Comparison of ENCODE assay signal across 8 cellular contexts in genomic region chr18:57959278-57959677, GRCh38.
DNase-seq lines count a peak whose midpoint lies in the region; ATAC-seq and TF ChIP-seq lines count a peak whose summit lies in the region.

No MANE protein-coding gene starts in this region.

- CTCF ChIA-PET in CD8-positive, alpha-beta T cell (lab: Charles Lee): interaction anchor here (1.2 kb wide), 1 partner anchor 77 kb away, joined by 3 read pairs; no protein-coding TSS in a partner anchor
- CTCF ChIA-PET in MCF 10A (lab: Yijun Ruan, JAX): interaction anchor here (0.6 to 2.4 kb wide), 20 partner anchors 11 to 266 kb away, joined by 3 to 11 read pairs (median 4); partner anchors contain the start of gene NEDD4L

- intact Hi-C loops in CD8-positive, alpha-beta T cell (cut with DNase I, micrococcal nuclease): loop anchor here in 1 of 2 experiments (1.0 kb wide), 1 partner anchor 163 kb away; no protein-coding TSS in a partner anchor
- intact Hi-C loops in MCF 10A (cut with micrococcal nuclease): loop anchor here (1.0 to 5.0 kb wide), 6 partner anchors 77 to 327 kb away; no protein-coding TSS in a partner anchor
- intact Hi-C loops in lower lobe of right lung (cut with DNase I): no loop called here

- no peaks in the 10 kb centered on the region for H3K9me3 Mint-ChIP-seq in CD8-positive, alpha-beta T cell
- H3K9me3 Mint-ChIP-seq in MCF 10A (ENCODE audit: unreplicated experiment): no peaks in the 10 kb centered on the region

- no peaks in the 10 kb centered on the region for H3K4me1 ChIP-seq in CD8-positive, alpha-beta T cell (ENCODE audit: insufficient read depth, low read length)
- no peaks in the 10 kb centered on the region for H3K4me1 ChIP-seq in lower lobe of right lung

- no TSS peak for BruUV-seq in MCF 10A (replicated peaks; lab: Mats Ljungman, UMichigan)

- no peaks in the 10 kb centered on the region for H3K27me3 ChIP-seq in CD8-positive, alpha-beta T cell (ENCODE audit: insufficient read depth, low read length)
- H3K27me3 ChIP-seq in lower lobe of right lung (ENCODE audit: low read depth): peaks cover 5% of the 10 kb centered on the region

- no peak overlapping the region for H3K27ac Mint-ChIP-seq in CD8-positive, alpha-beta T cell
- no peak overlapping the region for H3K27ac Mint-ChIP-seq in MCF 10A (ENCODE audit: low read depth, unreplicated experiment)

- no peaks in the 10 kb centered on the region for H3K36me3 Mint-ChIP-seq in CD8-positive, alpha-beta T cell
- H3K36me3 Mint-ChIP-seq in MCF 10A (ENCODE audit: insufficient read depth, unreplicated experiment): no peaks in the 10 kb centered on the region

- POLR2A ChIA-PET in CD8-positive, alpha-beta T cell (lab: Charles Lee): no interaction called here
- POLR2A ChIA-PET in MCF 10A (lab: Yijun Ruan, JAX): interaction anchor here (0.6 to 1.6 kb wide), 10 partner anchors 9 to 338 kb away, joined by 3 to 9 read pairs (median 4); partner anchors contain the start of gene NARS1

- no peak for TF ChIP-seq CTCF in CD8-positive, alpha-beta T cell (IDR thresholded peaks at IDR 0.05)
- TF ChIP-seq CTCF in MCF 10A (IDR thresholded peaks at IDR 0.05; ENCODE audit: unreplicated experiment): peak; percentile 53
- TF ChIP-seq CTCF in lower lobe of right lung (IDR thresholded peaks at IDR 0.05): peak; percentile 32
- TF ChIP-seq CTCF in coronary artery (IDR thresholded peaks at IDR 0.05): no peak

- H3K27ac ChIP-seq in CD8-positive, alpha-beta T cell (ENCODE audit: low read depth, low read length): no peak overlapping the region
- H3K27ac ChIP-seq in lower lobe of right lung (no peak overlapping the region), coronary artery (no peak overlapping the region)

- H3K9me3 ChIP-seq in CD8-positive, alpha-beta T cell (ENCODE audit: low read length): no peaks in the 10 kb centered on the region
- H3K9me3 ChIP-seq in lower lobe of right lung: no peaks in the 10 kb centered on the region

- H3K36me3 ChIP-seq in CD8-positive, alpha-beta T cell (ENCODE audit: insufficient read depth, low read length): no peaks in the 10 kb centered on the region
- H3K36me3 ChIP-seq in lower lobe of right lung: no peaks in the 10 kb centered on the region

- H3K27me3 Mint-ChIP-seq in CD8-positive, alpha-beta T cell (ENCODE audit: low read depth): peaks cover 14% of the 10 kb centered on the region
- no peaks in the 10 kb centered on the region for H3K27me3 Mint-ChIP-seq in MCF 10A (ENCODE audit: insufficient read depth, unreplicated experiment)

- ATAC-seq in CD8-positive, alpha-beta T cell: peak; percentile 31
- peak; percentile 55 for ATAC-seq in GM21825 (IDR thresholded peaks at IDR 0.05; ENCODE audit: unreplicated experiment)
- peak; percentile 75 to 81 for ATAC-seq in lower lobe of right lung

- no peak for DNase-seq in CD8-positive, alpha-beta T cell
- DNase-seq in NCI-H2227 (lab: John Stamatoyannopoulos, UW; ENCODE audit: unreplicated experiment) (peak; percentile 52), MCF 10A (ENCODE audit: unreplicated experiment) (peak; percentile 84), lower lobe of right lung (peak; percentile 57), KG1 (lab: John Stamatoyannopoulos, UW) (no peak), coronary artery (ENCODE audit: low spot score) (no peak), NCI-H446 (lab: John Stamatoyannopoulos, UW) (no peak)

- H3K4me1 Mint-ChIP-seq in CD8-positive, alpha-beta T cell (ENCODE audit: low read depth): no peaks in the 10 kb centered on the region
- peaks cover 6% of the 10 kb centered on the region for H3K4me1 Mint-ChIP-seq in MCF 10A (ENCODE audit: insufficient read depth, unreplicated experiment)

- H3K4me3 Mint-ChIP-seq in CD8-positive, alpha-beta T cell: no peak overlapping the region
- H3K4me3 Mint-ChIP-seq in MCF 10A (ENCODE audit: unreplicated experiment): no peak overlapping the region

- no peak overlapping the region for H3K4me3 ChIP-seq in CD8-positive, alpha-beta T cell (ENCODE audit: low read depth, low read length)
- H3K4me3 ChIP-seq in lower lobe of right lung (no peak overlapping the region), coronary artery (no peak overlapping the region)

Comparison
In these comparisons a context has a peak if more than half of its experiments do, and no peak if none do; other contexts are left out.
1. DNase-seq: peak in NCI-H2227 (single experiment), MCF 10A (single experiment) and lower lobe of right lung (single experiment); none in CD8-positive, alpha-beta T cell (0 of 7), KG1 (single experiment), coronary artery (single experiment) and NCI-H446 (0 of 2).
2. CTCF ChIP-seq: peak in MCF 10A (single experiment) and lower lobe of right lung (single experiment); none in CD8-positive, alpha-beta T cell (single experiment) and coronary artery (single experiment).
3. Peak in every context shown above with its lines, with median percentiles within 50 percentile points of each other: ATAC-seq.